ENCODE assay signal across 1 cellular context in the genomic region with DNA sequence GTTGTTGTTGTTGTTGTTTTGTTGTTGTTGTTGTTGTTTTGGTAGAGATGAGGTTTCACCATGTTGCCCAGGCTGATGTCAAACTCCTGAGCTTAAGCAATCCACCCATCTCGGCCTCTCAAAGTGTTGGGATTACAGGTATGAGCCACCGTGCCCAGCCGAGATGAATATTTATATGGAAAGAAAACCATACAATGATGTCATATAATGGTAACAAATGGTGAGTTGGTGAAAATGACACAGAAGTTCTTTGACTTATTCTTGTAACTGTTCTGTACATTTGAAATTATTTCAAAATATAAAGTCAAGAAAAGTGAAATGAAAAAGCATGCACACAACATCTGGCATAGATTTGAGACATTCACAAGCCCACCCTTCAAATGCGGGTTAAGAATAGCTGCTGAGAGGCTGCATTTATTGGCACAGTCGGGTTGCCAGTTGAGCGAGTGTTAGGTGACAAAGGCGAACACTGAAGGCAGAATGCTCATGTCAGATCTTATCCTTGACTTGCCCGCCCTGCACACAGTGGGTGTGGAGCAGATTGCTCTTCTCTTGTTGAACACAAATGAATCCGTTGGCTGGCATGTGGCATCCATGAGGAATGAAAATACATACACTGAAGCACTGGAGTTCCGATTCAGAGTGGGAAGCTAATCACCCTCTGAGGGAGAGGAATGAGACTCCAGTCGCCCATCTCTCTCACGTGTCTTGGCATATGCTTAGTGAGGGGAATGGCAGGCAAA.
TF ChIP-seq lines count a peak whose summit lies in the region.

No MANE protein-coding gene starts in this region.

TF ChIP-seq in A549, 52 proteins besides CTCF, POLR2A, EP300 and RAD21:
- TF ChIP-seq CHD2 (IDR thresholded peaks at IDR 0.05; ENCODE audit: low read length, partially characterized antibody) (no peak), CEBPB (IDR thresholded peaks at IDR 0.05) (no peak), ZC3H11A (IDR thresholded peaks at IDR 0.05) (no peak), RARB (CRISPR knock-in tag; IDR thresholded peaks at IDR 0.05) (no peak), ZFP36 (IDR thresholded peaks at IDR 0.05; ENCODE audit: borderline replicate concordance, partially characterized antibody) (no peak), HOXB5 (CRISPR knock-in tag; IDR thresholded peaks at IDR 0.05) (no peak), NPAS2 (CRISPR knock-in tag; IDR thresholded peaks at IDR 0.05; ENCODE audit: borderline replicate concordance) (no peak), SREBF2 (IDR thresholded peaks at IDR 0.05) (no peak), PHF8 (IDR thresholded peaks at IDR 0.05; ENCODE audit: borderline replicate concordance, low read depth) (no peak), RNF2 (IDR thresholded peaks at IDR 0.05; ENCODE audit: borderline replicate concordance, low read depth) (no peak), RFX5 (IDR thresholded peaks at IDR 0.05) (no peak), FOSB (CRISPR knock-in tag; IDR thresholded peaks at IDR 0.05) (no peak), CHD4 (IDR thresholded peaks at IDR 0.05; ENCODE audit: borderline replicate concordance) (no peak)
- TF ChIP-seq, protein P1, sequence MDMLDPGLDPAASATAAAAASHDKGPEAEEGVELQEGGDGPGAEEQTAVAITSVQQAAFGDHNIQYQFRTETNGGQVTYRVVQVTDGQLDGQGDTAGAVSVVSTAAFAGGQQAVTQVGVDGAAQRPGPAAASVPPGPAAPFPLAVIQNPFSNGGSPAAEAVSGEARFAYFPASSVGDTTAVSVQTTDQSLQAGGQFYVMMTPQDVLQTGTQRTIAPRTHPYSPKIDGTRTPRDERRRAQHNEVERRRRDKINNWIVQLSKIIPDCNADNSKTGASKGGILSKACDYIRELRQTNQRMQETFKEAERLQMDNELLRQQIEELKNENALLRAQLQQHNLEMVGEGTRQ (IDR thresholded peaks at IDR 0.05), result no peak
- TF ChIP-seq, protein P2, sequence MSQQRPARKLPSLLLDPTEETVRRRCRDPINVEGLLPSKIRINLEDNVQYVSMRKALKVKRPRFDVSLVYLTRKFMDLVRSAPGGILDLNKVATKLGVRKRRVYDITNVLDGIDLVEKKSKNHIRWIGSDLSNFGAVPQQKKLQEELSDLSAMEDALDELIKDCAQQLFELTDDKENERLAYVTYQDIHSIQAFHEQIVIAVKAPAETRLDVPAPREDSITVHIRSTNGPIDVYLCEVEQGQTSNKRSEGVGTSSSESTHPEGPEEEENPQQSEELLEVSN (IDR thresholded peaks at IDR 0.05; ENCODE audit: borderline replicate concordance, low read depth), result no peak
